In genomic region chr17:73953206-73954033, GRCh38 we compare ENCODE assay signal across 16 cellular contexts.
A peak's percentile ranks its signal among the peaks of the same experiment; 100 is the strongest.
DNase-seq lines count a peak whose midpoint lies in the region; ATAC-seq, FAIRE-seq and TF ChIP-seq lines count a peak whose summit lies in the region.
"Had no signal": no experiment of that assay in that cellular context is flagged by ENCODE, and none has a peak within 500 bp of the region (broad histone marks: within the 10 kb centered on the region; RNA-seq: fewer than 3 reads in every experiment).

No MANE protein-coding gene starts in this region.

- TF ChIP-seq RAD21 in A549 (conservative IDR thresholded peaks at IDR 0.05 in 1 of 2, IDR thresholded peaks at IDR 0.05 in 1 of 2) = no peak
- TF ChIP-seq RAD21 in HepG2 (CRISPR knock-in tag; IDR thresholded peaks at IDR 0.05) = no peak

- CTCF ChIA-PET in A549 (lab: Yijun Ruan, JAX) = interaction anchor here (1.0 to 1.9 kb wide), 5 partner anchors 8 to 524 kb away, joined by 3 to 10 read pairs (median 4); no protein-coding TSS in a partner anchor
- CTCF ChIA-PET in mammary epithelial cell (lab: Charles Lee; ENCODE audit: low non-redundant PET) = no interaction called here
- CTCF ChIA-PET in HepG2 (lab: Yijun Ruan, JAX; ENCODE audit: low intra/inter-chr PET ratio, low total read pairs) = interaction anchor here (1.0 to 1.2 kb wide), 2 partner anchors 296 to 523 kb away, joined by 3 read pairs; no protein-coding TSS in a partner anchor

- POLR2A ChIA-PET in A549 (lab: Yijun Ruan, JAX) (no interaction called here), HepG2 (lab: Yijun Ruan, JAX) (no interaction called here)

- H3K9ac ChIP-seq in mammary epithelial cell (ENCODE audit: insufficient read depth, low read length) (no peak overlapping the region), HepG2 (ENCODE audit: insufficient read depth, low read depth, low read length) (no peak overlapping the region)

- H2AFZ ChIP-seq in GM23338 (peak overlapping the region; percentile 99), mammary epithelial cell (ENCODE audit: low read depth, low read length) (no peak overlapping the region), HepG2 (ENCODE audit: low read length) (no peak overlapping the region)

- peak overlapping the region; percentile 72 to 82; a peak in 5 of 6 replicates for H3K27ac ChIP-seq in A549
- H3K27ac ChIP-seq in GM23338 (ENCODE audit: low read depth) = no peak overlapping the region
- H3K27ac ChIP-seq in mammary epithelial cell (ENCODE audit: insufficient read depth, low read depth, low read length) = no peak overlapping the region
- no peak overlapping the region for H3K27ac ChIP-seq in HepG2 (ENCODE audit: extremely low read length, insufficient read depth, low read length)
- H3K27ac ChIP-seq in gastroesophageal sphincter = no peak overlapping the region
- H3K27ac ChIP-seq: esophagus squamous epithelium, tibial artery had no signal

- in situ Hi-C loops in mammary epithelial cell (cut with MboI; ENCODE audit: low sequenced_read_pairs in 2 of 2) (no loop called here), HepG2 (cut with HindIII; ENCODE audit: extremely low pct_ligation_motif_present, low pct_unique_long_range_greater_than_20kb) (loop anchor here (10.0 to 25.0 kb wide), 2 partner anchors 309 to 516 kb away; partner anchors contain the start of gene SDK2)

- no peaks in the 10 kb centered on the region for H3F3A ChIP-seq in GM23338 (replicated peaks; ENCODE audit: low read depth)

- H3K79me2 ChIP-seq in GM23338 (replicated peaks; ENCODE audit: insufficient read depth) (no peaks in the 10 kb centered on the region), mammary epithelial cell (ENCODE audit: insufficient read depth, low read length) (no peaks in the 10 kb centered on the region), HepG2 (ENCODE audit: insufficient read depth, low read length) (no peaks in the 10 kb centered on the region)

- peaks cover 10% of the 10 kb centered on the region for H3K27me3 Mint-ChIP-seq in GM23338 (ENCODE audit: insufficient read depth, low read depth, poor library complexity)

- TF ChIP-seq EP300 in A549 (IDR thresholded peaks at IDR 0.05) = no peak
- no peak for TF ChIP-seq EP300 in HepG2 (IDR thresholded peaks at IDR 0.05; ENCODE audit: low read depth in 2 of 2, low read length in 2 of 2)
- no peak for TF ChIP-seq EP300 in HepG2 (CRISPR knock-in tag; IDR thresholded peaks at IDR 0.05; ENCODE audit: borderline replicate concordance)
- TF ChIP-seq EP300 in gastroesophageal sphincter (IDR thresholded peaks at IDR 0.05) = no peak

- H3K4me2 ChIP-seq in A549 (peak overlapping the region; percentile 98), GM23338 (peak overlapping the region; percentile 89), mammary epithelial cell (ENCODE audit: insufficient read depth, low read depth, low read length) (peak overlapping the region; percentile 53), HepG2 (ENCODE audit: low read depth, low read length) (no peak overlapping the region)

- ATAC-seq in A549 (no peak; a peak in 1 of 6 replicates), GM23338 (no peak), HepG2 (no peak), gastroesophageal sphincter (no peak)

- no peaks in the 10 kb centered on the region for H3K9me2 ChIP-seq in GM23338 (ENCODE audit: insufficient read depth)

- no peak for DNase-seq in A549 (ENCODE audit: low read depth in 1 of 2, low spot score in 1 of 2)
- DNase-seq in GM23338 (ENCODE audit: low spot score) = no peak
- DNase-seq in mammary epithelial cell = no peak
- DNase-seq in HepG2 (ENCODE audit: low spot score) = no peak
- DNase-seq in RKO (ENCODE audit: low spot score) = no peak
- no peak for DNase-seq in CD1c-positive myeloid dendritic cell (ENCODE audit: extremely low spot score)
- no peak for DNase-seq in activated CD4-positive, CD25-positive, alpha-beta regulatory T cell (lab: John Stamatoyannopoulos, UW)
- DNase-seq: activated CD8-positive, alpha-beta memory T cell treated with anti-CD3 and anti-CD28 coated beads, Interleukin-2, amount 10 ng/mL, durations not matched to agents 7 days and 5 days; esophagus squamous epithelium; NCI-H1105 treated with DMSO at 0.1 percent for 48 hours; NCI-H2171; tibial artery had no signal

- WGBS in A549 (ENCODE audit: missing lambda C conversion rate) = 46% methylated on average over 12 of the region's 12 CpGs
- WGBS in mammary epithelial cell (ENCODE audit: low coverage, missing lambda C conversion rate) = 54% methylated on average over 10 of the region's 12 CpGs
- 63% methylated on average over 12 of the region's 12 CpGs for WGBS in HepG2 (ENCODE audit: low lambda C conversion rate)
- 56 to 59% methylated on average over 6 to 12 of the region's 12 CpGs for WGBS in gastroesophageal sphincter (ENCODE audit: low coverage in 1 of 2), 2 donors

- no peaks in the 10 kb centered on the region for H3K36me3 ChIP-seq in GM23338 (ENCODE audit: insufficient read depth)
- H3K36me3 ChIP-seq in mammary epithelial cell (ENCODE audit: insufficient read depth, low read length) = no peaks in the 10 kb centered on the region
- H3K36me3 ChIP-seq in HepG2 (replicated peaks in 1 of 2; ENCODE audit: control insufficient read depth in 1 of 2, insufficient read depth in 2 of 2, low read length in 2 of 2) = no peaks in the 10 kb centered on the region
- H3K36me3 ChIP-seq in gastroesophageal sphincter = no peaks in the 10 kb centered on the region
- H3K36me3 ChIP-seq: esophagus squamous epithelium, tibial artery had no signal

- peak overlapping the region; percentile 46 for H3K4me3 ChIP-seq in A549
- peak overlapping the region; percentile 72 for H3K4me3 ChIP-seq in GM23338
- H3K4me3 ChIP-seq in mammary epithelial cell (replicated peaks in 1 of 3; ENCODE audit: insufficient read depth in 1 of 3, low read depth in 2 of 3, low read length in 3 of 3) = no peak overlapping the region
- no peak overlapping the region for H3K4me3 ChIP-seq in HepG2 (replicated peaks in 1 of 3; ENCODE audit: insufficient read depth in 1 of 3, low read depth in 2 of 3, low read length in 3 of 3)
- H3K4me3 ChIP-seq in gastroesophageal sphincter = peak overlapping the region in 1 of 2 donors; percentile 43

- TF ChIP-seq POLR2A in A549 (IDR thresholded peaks at IDR 0.05; ENCODE audit: low read length) (no peak), HepG2 (IDR thresholded peaks at IDR 0.05; ENCODE audit: insufficient read depth in 1 of 2, low read depth in 2 of 2, low read length in 2 of 2) (no peak), gastroesophageal sphincter (IDR thresholded peaks at IDR 0.05) (no peak)

- no peak for FAIRE-seq in A549 (lab: Jason Lieb, UNC)
- FAIRE-seq in HepG2 (lab: Jason Lieb, UNC) = peak; percentile 79
- FAIRE-seq: kidney had no signal

- no peak overlapping the region for H3K27ac Mint-ChIP-seq in GM23338
- H3K27ac Mint-ChIP-seq: activated CD8-positive, alpha-beta memory T cell treated with anti-CD3 and anti-CD28 coated beads, Interleukin-2, amount 10 ng/mL, durations not matched to agents 7 days and 5 days; activated T-helper 2 cell treated with anti-CD3 and anti-CD28 coated beads, Interferon-gamma antibody, Interleukin-2, Interleukin-4, amounts not matched to agents 10 μg/mL and 5 μg/mL and 100 μg/mL, durations not matched to agents 14 hours and 24 hours and 36 hours had no signal

- intact Hi-C loops in mammary epithelial cell (cut with micrococcal nuclease) (no loop called here), HepG2 (cut with micrococcal nuclease; ENCODE audit: unreplicated experiment) (no loop called here)

- H3K4me1 Mint-ChIP-seq in GM23338 = peaks cover 13% of the 10 kb centered on the region
- H3K4me1 Mint-ChIP-seq: activated CD8-positive, alpha-beta memory T cell treated with anti-CD3 and anti-CD28 coated beads, Interleukin-2, amount 10 ng/mL, durations not matched to agents 7 days and 5 days had no signal

- no peaks in the 10 kb centered on the region for H3K9me3 ChIP-seq in A549
- no peaks in the 10 kb centered on the region for H3K9me3 ChIP-seq in mammary epithelial cell (replicated peaks; ENCODE audit: insufficient read depth, low read length)
- H3K9me3 ChIP-seq in HepG2 (ENCODE audit: low read length) = no peaks in the 10 kb centered on the region
- H3K9me3 ChIP-seq in gastroesophageal sphincter = peaks cover 0 to 3% (median 0%) of the 10 kb centered on the region in 3 donors
- H3K9me3 ChIP-seq: esophagus squamous epithelium, tibial artery had no signal

- no peak for TF ChIP-seq CTCF in A549 (IDR thresholded peaks at IDR 0.05)
- no peak for TF ChIP-seq CTCF in GM23338 (conservative IDR thresholded peaks at IDR 0.05; ENCODE audit: low read depth in 2 of 2)
- no peak for TF ChIP-seq CTCF in mammary epithelial cell (conservative IDR thresholded peaks at IDR 0.05 in 1 of 2, IDR thresholded peaks at IDR 0.05 in 1 of 2; ENCODE audit: extremely low read depth in 1 of 2, insufficient read depth in 1 of 2, low read depth in 1 of 2, low read length in 2 of 2)
- no peak for TF ChIP-seq CTCF in HepG2 (CRISPR knock-in tag; IDR thresholded peaks at IDR 0.05)
- no peak for TF ChIP-seq CTCF in gastroesophageal sphincter (IDR thresholded peaks at IDR 0.05)

- no peak overlapping the region for H3K4me3 Mint-ChIP-seq in GM23338
- H3K4me3 Mint-ChIP-seq: activated CD8-positive, alpha-beta memory T cell treated with anti-CD3 and anti-CD28 coated beads, Interleukin-2, amount 10 ng/mL, durations not matched to agents 7 days and 5 days had no signal

- H3K27me3 ChIP-seq in GM23338 (ENCODE audit: insufficient read depth) (peaks cover 27% of the 10 kb centered on the region), mammary epithelial cell (ENCODE audit: insufficient read depth, low read length) (peaks cover 12% of the 10 kb centered on the region), HepG2 (ENCODE audit: control insufficient read depth in 1 of 2, insufficient read depth in 2 of 2, low read length in 2 of 2) (peaks cover 3 to 35% of the 10 kb centered on the region in 2 experiments; a peak in 3 of 5 replicates), gastroesophageal sphincter (peaks cover 80% of the 10 kb centered on the region)

- dilution Hi-C loops in mammary epithelial cell (cut with HindIII; ENCODE audit: low sequenced_read_pairs) = no loop called here

- H3K4me1 ChIP-seq in A549 (peaks cover 4% of the 10 kb centered on the region; the same call in 1 of the 3 replicates), GM23338 (ENCODE audit: insufficient read depth) (peaks cover 8% of the 10 kb centered on the region), mammary epithelial cell (ENCODE audit: insufficient read depth, low read length) (peaks cover 4% of the 10 kb centered on the region), HepG2 (ENCODE audit: insufficient read depth, low read length) (no peaks in the 10 kb centered on the region), gastroesophageal sphincter (peaks cover 0 to 13% (median 9%) of the 10 kb centered on the region in 3 donors)

- no peaks in the 10 kb centered on the region for H3K9me3 Mint-ChIP-seq in GM23338
- H3K9me3 Mint-ChIP-seq: activated T-helper 2 cell treated with anti-CD3 and anti-CD28 coated beads, Interferon-gamma antibody, Interleukin-2, Interleukin-4, amounts not matched to agents 10 μg/mL and 5 μg/mL and 100 μg/mL, durations not matched to agents 14 hours and 24 hours and 36 hours; neural crest cell had no signal

- H3K36me3 Mint-ChIP-seq in GM23338 (ENCODE audit: low read depth) = no peaks in the 10 kb centered on the region
- H3K36me3 Mint-ChIP-seq: activated CD8-positive, alpha-beta memory T cell treated with anti-CD3 and anti-CD28 coated beads, Interleukin-2, amount 10 ng/mL, durations not matched to agents 7 days and 5 days had no signal

- BruUV-seq in mammary epithelial cell (replicated peaks; lab: Mats Ljungman, UMichigan) (no TSS peak), HepG2 (replicated peaks; lab: Mats Ljungman, UMichigan) (no TSS peak)

- H4K20me1 ChIP-seq in GM23338 (replicated peaks; ENCODE audit: insufficient read depth) (no peaks in the 10 kb centered on the region), mammary epithelial cell (ENCODE audit: insufficient read depth, low read length) (no peaks in the 10 kb centered on the region), HepG2 (ENCODE audit: insufficient read depth, low read length) (no peaks in the 10 kb centered on the region)

Comparison
In these comparisons a context has a peak if more than half of its experiments do, and no peak if none do; other contexts are left out.
1. H3K27ac ChIP-seq: peak in A549 (2 of 2); none in GM23338 (single experiment), mammary epithelial cell (single experiment), HepG2 (single experiment) and gastroesophageal sphincter (0 of 4).
2. H3K4me3 ChIP-seq: peak in A549 (single experiment) and GM23338 (single experiment); none in mammary epithelial cell (0 of 3) and HepG2 (0 of 3).